Comparison of ENCODE assay signal across 12 cellular contexts in genomic region chr19:27972291-27973040, GRCh38.
DNase-seq lines count a peak whose midpoint lies in the region; ATAC-seq and TF ChIP-seq lines count a peak whose summit lies in the region.
"Had no signal": no experiment of that assay in that cellular context is flagged by ENCODE, and none has a peak within 500 bp of the region (broad histone marks: within the 10 kb centered on the region; RNA-seq: fewer than 3 reads in every experiment).

No MANE protein-coding gene starts in this region.

- H3K4me1 ChIP-seq in body of pancreas (no peaks in the 10 kb centered on the region), mesodermal cell (ENCODE audit: control insufficient read depth, insufficient read depth, low read length, poor library complexity, severe bottlenecking) (peaks cover 25% of the 10 kb centered on the region)

- DNase-seq in AG08396 (ENCODE audit: low spot score) (peak; percentile 29), LoVo (ENCODE audit: low spot score) (peak; percentile 1), body of pancreas (peak in 1 of 4 donors; percentile 17), WTC11 (ENCODE audit: low spot score) (no peak), anterior cingulate cortex (lab: John Stamatoyannopoulos, UW) (no peak)
- no peak for DNase-seq in stimulated activated naive CD8-positive, alpha-beta T cell treated with anti-CD3 and anti-CD28 coated beads, Interleukin-15, Interleukin-2, amounts not matched to agents 100 U/mL and 50 U/mL, for 24 hours
- DNase-seq: activated CD4-positive, alpha-beta T cell treated with anti-CD3 and anti-CD28 coated beads for 36 hours; activated naive CD4-positive, alpha-beta T cell treated with Interleukin-2 at 50 U/mL for 16 hours; NCI-H146 had no signal

- H3K36me3 Mint-ChIP-seq in stimulated activated memory B cell treated with anti-CD40 and anti-IgM and Interleukin-4, amounts not matched to agents 10 μg/mL and 1 μg/mL and 100 μg/mL, for 72 hours = no peaks in the 10 kb centered on the region
- no peaks in the 10 kb centered on the region for H3K36me3 Mint-ChIP-seq in WTC11
- H3K36me3 Mint-ChIP-seq: natural killer cell treated with Interleukin-12 subunit alpha and Interleukin-12 subunit beta and Interleukin-15 and Interleukin-18, amount 100 ng/mL, for 72 hours had no signal

- TF ChIP-seq CTCF in body of pancreas (IDR thresholded peaks at IDR 0.05) (no peak), WTC11 (IDR thresholded peaks at IDR 0.05) (no peak)

- H3K27ac Mint-ChIP-seq in stimulated activated memory B cell treated with anti-CD40 and anti-IgM and Interleukin-4, amounts not matched to agents 10 μg/mL and 1 μg/mL and 100 μg/mL, for 72 hours = no peak overlapping the region
- H3K27ac Mint-ChIP-seq in WTC11 = no peak overlapping the region
- H3K27ac Mint-ChIP-seq: activated CD4-positive, alpha-beta T cell treated with anti-CD3 and anti-CD28 coated beads for 36 hours; natural killer cell treated with Interleukin-12 subunit alpha and Interleukin-12 subunit beta and Interleukin-15 and Interleukin-18, amount 100 ng/mL, for 72 hours had no signal

- H3K27ac ChIP-seq in body of pancreas (no peak overlapping the region), mesodermal cell (ENCODE audit: low read depth, low read length, severe bottlenecking) (peak overlapping the region; percentile 95)

- no peak overlapping the region for H3K4me3 ChIP-seq in body of pancreas
- no peak overlapping the region for H3K4me3 ChIP-seq in mesodermal cell (ENCODE audit: extremely low read depth, insufficient read depth, low read length, poor library complexity, severe bottlenecking)

- intact Hi-C loops in body of pancreas (cut with DNase I) = loop anchor here (5.0 kb wide), 1 partner anchor 350 kb away; no protein-coding TSS in a partner anchor

- CTCF ChIA-PET in WTC11 (lab: Charles Lee) = interaction anchor here (1.2 to 7.9 kb wide), 4 partner anchors 16 to 352 kb away, joined by 3 to 80 read pairs (median 13); no protein-coding TSS in a partner anchor

- no peaks in the 10 kb centered on the region for H3K9me3 Mint-ChIP-seq in stimulated activated memory B cell treated with anti-CD40 and anti-IgM and Interleukin-4, amounts not matched to agents 10 μg/mL and 1 μg/mL and 100 μg/mL, for 72 hours
- no peaks in the 10 kb centered on the region for H3K9me3 Mint-ChIP-seq in WTC11
- H3K9me3 Mint-ChIP-seq: natural killer cell treated with Interleukin-12 subunit alpha and Interleukin-12 subunit beta and Interleukin-15 and Interleukin-18, amount 100 ng/mL, for 72 hours had no signal

- H3K27me3 Mint-ChIP-seq in stimulated activated memory B cell treated with anti-CD40 and anti-IgM and Interleukin-4, amounts not matched to agents 10 μg/mL and 1 μg/mL and 100 μg/mL, for 72 hours = no peaks in the 10 kb centered on the region
- H3K27me3 Mint-ChIP-seq in WTC11 (ENCODE audit: low read depth) = no peaks in the 10 kb centered on the region
- H3K27me3 Mint-ChIP-seq: activated CD4-positive, alpha-beta T cell treated with anti-CD3 and anti-CD28 coated beads for 36 hours had no signal

- H3K4me1 Mint-ChIP-seq in stimulated activated memory B cell treated with anti-CD40 and anti-IgM and Interleukin-4, amounts not matched to agents 10 μg/mL and 1 μg/mL and 100 μg/mL, for 72 hours = no peaks in the 10 kb centered on the region
- H3K4me1 Mint-ChIP-seq in WTC11 = peaks cover 4% of the 10 kb centered on the region; the same call in 1 of the 2 replicates
- H3K4me1 Mint-ChIP-seq: activated CD4-positive, alpha-beta T cell treated with anti-CD3 and anti-CD28 coated beads for 36 hours had no signal

- POLR2A ChIA-PET in WTC11 (lab: Charles Lee) = no interaction called here

- 42 to 48% methylated on average over 5 of the region's 5 CpGs for WGBS in body of pancreas, 2 donors
- 52 to 58% methylated on average over 4 to 5 of the region's 5 CpGs for WGBS in mesodermal cell (ENCODE audit: insufficient coverage in 2 of 2), 2 experiments

- no peaks in the 10 kb centered on the region for H3K27me3 ChIP-seq in body of pancreas

- H3K36me3 ChIP-seq in body of pancreas (replicated peaks in 1 of 2; ENCODE audit: insufficient read depth in 1 of 2, low read depth in 2 of 2) (no peaks in the 10 kb centered on the region), mesodermal cell (ENCODE audit: control insufficient read depth, insufficient read depth, low read length) (no peaks in the 10 kb centered on the region)

- no peak for TF ChIP-seq POLR2A in body of pancreas (IDR thresholded peaks at IDR 0.05)

- H3K4me3 Mint-ChIP-seq in stimulated activated memory B cell treated with anti-CD40 and anti-IgM and Interleukin-4, amounts not matched to agents 10 μg/mL and 1 μg/mL and 100 μg/mL, for 72 hours = no peak overlapping the region
- no peak overlapping the region for H3K4me3 Mint-ChIP-seq in WTC11
- H3K4me3 Mint-ChIP-seq: activated CD4-positive, alpha-beta T cell treated with anti-CD3 and anti-CD28 coated beads for 36 hours; natural killer cell treated with Interleukin-12 subunit alpha and Interleukin-12 subunit beta and Interleukin-15 and Interleukin-18, amount 100 ng/mL, for 72 hours had no signal

- peak; percentile 48 for ATAC-seq in body of pancreas
- ATAC-seq in stimulated activated memory B cell treated with anti-CD40 and anti-IgM and Interleukin-4, amounts not matched to agents 10 μg/mL and 1 μg/mL and 100 μg/mL, for 72 hours = no peak
- no peak for ATAC-seq in WTC11
- no peak for ATAC-seq in stimulated activated naive CD8-positive, alpha-beta T cell treated with anti-CD3 and anti-CD28 coated beads, Interleukin-15, Interleukin-2, amounts not matched to agents 100 U/mL and 50 U/mL, for 24 hours
- ATAC-seq: activated CD4-positive, alpha-beta T cell treated with anti-CD3 and anti-CD28 coated beads for 36 hours had no signal

- no peaks in the 10 kb centered on the region for H3K9me3 ChIP-seq in body of pancreas
- H3K9me3 ChIP-seq in mesodermal cell (ENCODE audit: control insufficient read depth, low read length) = no peaks in the 10 kb centered on the region

TF ChIP-seq in WTC11, 78 proteins besides CTCF, POLR2A, EP300 and RAD21 (continues in another document):
- TF ChIP-seq E2F1 (CRISPR knock-in tag; IDR thresholded peaks at IDR 0.05) = no peak
- no peak for TF ChIP-seq CDX4 (CRISPR knock-in tag; IDR thresholded peaks at IDR 0.05; ENCODE audit: borderline replicate concordance)
- no peak for TF ChIP-seq NR3C1 (CRISPR knock-in tag; conservative IDR thresholded peaks at IDR 0.05; ENCODE audit: low read depth)
- no peak for TF ChIP-seq ZBTB43 (CRISPR knock-in tag; IDR thresholded peaks at IDR 0.05)
- TF ChIP-seq ARID4B (CRISPR knock-in tag; IDR thresholded peaks at IDR 0.05; ENCODE audit: borderline replicate concordance) = no peak
- TF ChIP-seq FOXJ3 (CRISPR knock-in tag; IDR thresholded peaks at IDR 0.05; ENCODE audit: borderline replicate concordance) = no peak

Comparison
In these comparisons a context has a peak if more than half of its experiments do, and no peak if none do; other contexts are left out.
1. DNase-seq: peak in AG08396 (single experiment) and LoVo (single experiment); none in WTC11 (single experiment), anterior cingulate cortex (0 of 58) and stimulated activated naive CD8-positive, alpha-beta T cell treated with anti-CD3 and anti-CD28 coated beads, Interleukin-15, Interleukin-2, amounts not matched to agents 100 U/mL and 50 U/mL, for 24 hours (single experiment).